11 cellular contexts compared by ENCODE assay signal in genomic region chr7:143284591-143285453, GRCh38. TPM values are rescaled to one million over a fixed set of nuclear protein-coding genes. Genes with fewer than 3 reads are reported as not detected.
DNase-seq lines count a peak whose midpoint lies in the region; ATAC-seq, FAIRE-seq and TF ChIP-seq lines count a peak whose summit lies in the region.
"Had no signal": no experiment of that assay in that cellular context is flagged by ENCODE, and none has a peak within 500 bp of the region (broad histone marks: within the 10 kb centered on the region; RNA-seq: fewer than 3 reads in every experiment).

Gene TMEM139 (plus strand): TSS chr7:143284958. CDS start chr7:143285958, 1,000 bp downstream.

- H3K27me3 ChIP-seq in GM12878 (replicated peaks in 1 of 2; ENCODE audit: control insufficient read depth in 2 of 2, insufficient read depth in 2 of 2, low read length in 1 of 2) (no peaks in the 10 kb centered on the region), thyroid gland (no peaks in the 10 kb centered on the region)

- peak within 1 kb of the TSS; percentile 68 for H2AFZ ChIP-seq in GM12878 (ENCODE audit: control insufficient read depth, low read depth, low read length)

- no peak for DNase-seq in activated T-cell treated with anti-CD3 and anti-CD28 coated beads, Interleukin-2, amount 50 U/mL, for 72 hours
- DNase-seq in activated T-cell treated with anti-CD3 and anti-CD28 coated beads, Interleukin-2, amount 50 U/mL, for 1 hour, result no peak
- DNase-seq in GM12878 (ENCODE audit: low read depth, low spot score) (no peak), left kidney (ENCODE audit: low read depth, low spot score) (peak; percentile 82), thyroid gland (peak; percentile 45 to 66)
- DNase-seq: activated CD4-positive, alpha-beta T cell treated with anti-CD3 and anti-CD28 coated beads, Interleukin-2, amount 50 U/mL, for 4 hours; NCI-H1105 had no signal

- peaks cover 7% of the 10 kb centered on the region for H3K4me1 ChIP-seq in GM12878 (ENCODE audit: control insufficient read depth, insufficient read depth, low read length)
- peaks cover 12 to 45% of the 10 kb centered on the region in 2 donors for H3K4me1 ChIP-seq in thyroid gland

- ATAC-seq in activated T-cell treated with anti-CD3 and anti-CD28 coated beads, Interleukin-2, amount 50 U/mL, for 72 hours (replicated peaks in 1 of 2), result no peak
- ATAC-seq in GM12878 (no peak), GM21529 (IDR thresholded peaks at IDR 0.05; ENCODE audit: unreplicated experiment) (no peak), GM18868 (IDR thresholded peaks at IDR 0.05; ENCODE audit: unreplicated experiment) (no peak), HG03432 (IDR thresholded peaks at IDR 0.05; ENCODE audit: unreplicated experiment) (no peak)

- peaks cover 3 to 8% of the 10 kb centered on the region in 2 donors for H3K36me3 Mint-ChIP-seq in activated T-cell treated with anti-CD3 and anti-CD28 coated beads, Interleukin-2, amount 50 U/mL, for 72 hours (ENCODE audit: insufficient read depth in 2 of 2)

- H3K9me3 Mint-ChIP-seq in activated T-cell treated with anti-CD3 and anti-CD28 coated beads, Interleukin-2, amount 50 U/mL, for 72 hours, result peaks cover 0 to 2% of the 10 kb centered on the region in 2 donors

- H3K4me3 Mint-ChIP-seq in activated T-cell treated with anti-CD3 and anti-CD28 coated beads, Interleukin-2, amount 50 U/mL, for 72 hours, result peak within 1 kb of the TSS; percentile 5 to 16

- BruUV-seq in GM12878 (replicated peaks; lab: Mats Ljungman, UMichigan), result no TSS peak

- no peak for TF ChIP-seq RAD21 in GM12878 (IDR thresholded peaks at IDR 0.05; ENCODE audit: insufficient read depth, low read depth, low read length)

- intact Hi-C loops in GM12878 (cut with micrococcal nuclease; ENCODE audit: unreplicated experiment), result no loop called here
- intact Hi-C loops in thyroid gland (cut with DNase I), result loop anchor here (10.0 kb wide), 2 partner anchors 100 to 130 kb away; partner anchors contain the start of gene ZYX

- H3K36me3 ChIP-seq in GM12878 (ENCODE audit: control insufficient read depth in 2 of 2, insufficient read depth in 2 of 2, low read length in 1 of 2), result no peaks in the 10 kb centered on the region
- H3K36me3 ChIP-seq in thyroid gland, result no peaks in the 10 kb centered on the region

- no peak within 1 kb of the TSS for H3K27ac Mint-ChIP-seq in activated T-cell treated with anti-CD3 and anti-CD28 coated beads, Interleukin-2, amount 50 U/mL, for 72 hours

- TF ChIP-seq POLR2A in GM12878 (IDR thresholded peaks at IDR 0.05; ENCODE audit: low read depth, low read length) (no peak), thyroid gland (IDR thresholded peaks at IDR 0.05) (peak in 1 of 2 donors; percentile 52)

- H3K9me3 ChIP-seq in GM12878 (replicated peaks; ENCODE audit: control insufficient read depth, insufficient read depth, low read length), result no peaks in the 10 kb centered on the region; the same call in 2 of the 3 replicates
- no peaks in the 10 kb centered on the region for H3K9me3 ChIP-seq in thyroid gland

- RAD21 ChIA-PET in GM12878 (lab: Charles Lee; ENCODE audit: unreplicated experiment), result no interaction called here

- H3K27ac ChIP-seq in GM12878 (ENCODE audit: control insufficient read depth, insufficient read depth), result no peak within 1 kb of the TSS
- H3K27ac ChIP-seq in thyroid gland, result peak within 1 kb of the TSS; percentile 49 to 87 (median 72)
- H3K27ac ChIP-seq: C4-2B had no signal

- TF ChIP-seq CTCF in GM12878 (IDR thresholded peaks at IDR 0.05 in 2 of 3, conservative IDR thresholded peaks at IDR 0.05 in 1 of 3; ENCODE audit: control insufficient read depth in 2 of 3, extremely low read depth in 1 of 3, insufficient read depth in 1 of 3, low read depth in 3 of 3, low read length in 3 of 3), result no peak
- TF ChIP-seq CTCF in thyroid gland (IDR thresholded peaks at IDR 0.05), result no peak

- H3K79me2 ChIP-seq in GM12878 (ENCODE audit: control insufficient read depth, insufficient read depth, low read length), result peaks cover 16% of the 10 kb centered on the region

- no peak within 1 kb of the TSS for H3K9ac ChIP-seq in GM12878 (ENCODE audit: control insufficient read depth, insufficient read depth, low read length)

- no peak for FAIRE-seq in GM12878 (lab: Jason Lieb, UNC)

- in situ Hi-C loops in GM12878 (cut with MboI), result no loop called here

- H3K4me2 ChIP-seq in GM12878 (ENCODE audit: control insufficient read depth, insufficient read depth), result peak within 1 kb of the TSS; percentile 57; the same call in 1 of the 2 replicates

- peaks cover 55% of the 10 kb centered on the region for H3K4me1 Mint-ChIP-seq in activated T-cell treated with anti-CD3 and anti-CD28 coated beads, Interleukin-2, amount 50 U/mL, for 72 hours (ENCODE audit: low read depth)

- SMC1A ChIA-PET in GM12878 (lab: Charles Lee; ENCODE audit: uncharacterized antibody, unreplicated experiment), result no interaction called here

- no peak for TF ChIP-seq EP300 in GM12878 (IDR thresholded peaks at IDR 0.05; ENCODE audit: borderline replicate concordance in 1 of 2, control insufficient read depth in 1 of 2, low read depth in 2 of 2, low read length in 2 of 2)

- H3K27me3 Mint-ChIP-seq in activated T-cell treated with anti-CD3 and anti-CD28 coated beads, Interleukin-2, amount 50 U/mL, for 72 hours (ENCODE audit: low read depth), result no peaks in the 10 kb centered on the region

- POLR2A ChIA-PET in GM12878 (lab: Charles Lee), result no interaction called here

- CTCF ChIA-PET in GM12878 (lab: Yijun Ruan, JAX), result no interaction called here

- 84% methylated on average over 17 of the region's 19 CpGs for WGBS in GM12878 (ENCODE audit: insufficient coverage, insufficient replicate concordance, low lambda C conversion rate, missing lambda C conversion rate)
- 71 to 76% methylated on average over 19 of the region's 19 CpGs for WGBS in thyroid gland, 2 donors

- no peaks in the 10 kb centered on the region for H4K20me1 ChIP-seq in GM12878 (ENCODE audit: control insufficient read depth, insufficient read depth)

- no peak within 1 kb of the TSS for H3K4me3 ChIP-seq in GM12878
- no peak within 1 kb of the TSS for H3K4me3 ChIP-seq in thyroid gland (replicated peaks in 1 of 3)

TF ChIP-seq in GM12878, 131 proteins besides CTCF, POLR2A, EP300 and RAD21 (continues in another document):
- TF ChIP-seq, protein P1, sequence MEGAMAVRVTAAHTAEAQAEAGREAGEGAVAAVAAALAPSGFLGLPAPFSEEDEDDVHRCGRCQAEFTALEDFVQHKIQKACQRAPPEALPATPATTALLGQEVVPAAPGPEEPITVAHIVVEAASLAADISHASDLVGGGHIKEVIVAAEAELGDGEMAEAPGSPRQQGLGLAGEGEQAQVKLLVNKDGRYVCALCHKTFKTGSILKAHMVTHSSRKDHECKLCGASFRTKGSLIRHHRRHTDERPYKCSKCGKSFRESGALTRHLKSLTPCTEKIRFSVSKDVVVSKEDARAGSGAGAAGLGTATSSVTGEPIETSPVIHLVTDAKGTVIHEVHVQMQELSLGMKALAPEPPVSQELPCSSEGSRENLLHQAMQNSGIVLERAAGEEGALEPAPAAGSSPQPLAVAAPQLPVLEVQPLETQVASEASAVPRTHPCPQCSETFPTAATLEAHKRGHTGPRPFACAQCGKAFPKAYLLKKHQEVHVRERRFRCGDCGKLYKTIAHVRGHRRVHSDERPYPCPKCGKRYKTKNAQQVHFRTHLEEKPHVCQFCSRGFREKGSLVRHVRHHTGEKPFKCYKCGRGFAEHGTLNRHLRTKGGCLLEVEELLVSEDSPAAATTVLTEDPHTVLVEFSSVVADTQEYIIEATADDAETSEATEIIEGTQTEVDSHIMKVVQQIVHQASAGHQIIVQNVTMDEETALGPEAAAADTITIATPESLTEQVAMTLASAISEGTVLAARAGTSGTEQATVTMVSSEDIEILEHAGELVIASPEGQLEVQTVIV (IDR thresholded peaks at IDR 0.05; ENCODE audit: borderline replicate concordance, partially characterized antibody), result no peak
- TF ChIP-seq RELB (IDR thresholded peaks at IDR 0.05; ENCODE audit: low read depth) (no peak), ZNF384 (IDR thresholded peaks at IDR 0.05; ENCODE audit: borderline replicate concordance, low read depth, low read length) (no peak)

RNA-seq across cellular contexts. Expression of gene TMEM139, which starts in this region (rescaled TPM):
- total RNA-seq in activated T-cell treated with anti-CD3 and anti-CD28 coated beads, Interleukin-2, amount 50 U/mL, for 72 hours, result 1 to 10 TPM; 1.3 to 1.5 TPM
- total RNA-seq in GM12878 (2013; cell fraction: nucleolus; rRNA removed), result not detected in 2 replicates
- total RNA-seq in GM12878 (2014; rRNA removed) (not detected in 2 replicates), GM12878 (2014; rRNA removed; fragmentation: Illumina TruSeq; extraction: Trizol) (0.31 TPM in 1 of 2 replicates, not detected in the other), GM12878 (2021) (not detected in 2 replicates), thyroid gland (10 to 100 TPM in 2 of 4 donors, 1 to 10 TPM in 2; 6.6 to 50.2 (median 19.6) TPM)
- 0.39 TPM for polyA plus RNA-seq in GM12878 (2011; ENCODE audit: low read depth)
- polyA plus RNA-seq in GM12878 (2011; rRNA removed) (not detected in 2 replicates), GM12878 (2014; fragmentation: Illumina TruSeq; extraction: Trizol) (not detected in 2 replicates), GM12878 (2014; fragmentation: Nextera tagmentation; extraction: Ambion mirVana) (not detected), GM12878 (2014; rRNA removed) (not detected in 2 replicates), GM12878 (2016; fragmentation: Nextera tagmentation; extraction: Ambion mirVana) (not detected)
- polyA plus RNA-seq in GM12878 (2011; cell fraction: cytosol; rRNA removed), result 0.12 TPM in 1 of 2 replicates, not detected in the other
- polyA plus RNA-seq in GM12878 (2011; cell fraction: nucleus; rRNA removed), result 0.06 TPM in 1 of 2 replicates, not detected in the other
- polyA plus RNA-seq in GM12878 (2012), result 0.08 and 0.45 TPM in 2 replicates
- not detected in 2 replicates for polyA minus RNA-seq in GM12878 (2011; rRNA and poly(A)+ RNA removed)
- polyA minus RNA-seq in GM12878 (2011; cell fraction: cytosol; rRNA and poly(A)+ RNA removed), result 2.3 and 3.1 TPM in 2 replicates
- 0.24 TPM in 1 of 2 replicates, not detected in the other for polyA minus RNA-seq in GM12878 (2011; cell fraction: nucleus; rRNA and poly(A)+ RNA removed)

Comparison
In these comparisons a context has a peak if more than half of its experiments do, and no peak if none do; other contexts are left out.
1. DNase-seq: peak in left kidney (single experiment) and thyroid gland (2 of 2); none in activated T-cell treated with anti-CD3 and anti-CD28 coated beads, Interleukin-2, amount 50 U/mL, for 72 hours (0 of 2), activated T-cell treated with anti-CD3 and anti-CD28 coated beads, Interleukin-2, amount 50 U/mL, for 1 hour (single experiment) and GM12878 (single experiment).